ENCODE assay signal across 8 cellular contexts in the genomic region with DNA sequence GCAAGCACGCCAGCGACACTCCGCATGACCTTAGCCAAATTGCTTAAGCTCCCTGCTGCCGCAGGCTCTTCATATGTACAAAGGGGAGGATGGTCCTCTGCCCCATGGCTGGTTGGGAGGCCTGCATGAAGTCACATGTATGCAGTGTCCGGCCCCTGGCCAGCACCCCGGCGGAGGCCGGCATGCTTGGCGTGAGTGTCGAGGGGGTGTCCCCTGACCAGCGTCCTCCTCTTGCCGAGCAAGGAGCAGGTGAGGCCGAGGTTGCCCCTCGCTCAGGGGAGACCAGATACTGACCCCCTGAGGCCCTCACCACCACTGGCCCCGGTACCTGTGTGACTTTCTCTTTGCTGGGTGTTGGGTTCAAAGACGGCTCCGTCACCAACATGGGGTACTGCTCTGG.
"Had no signal": no experiment of that assay in that cellular context is flagged by ENCODE, and none has a peak within 500 bp of the region (broad histone marks: within the 10 kb centered on the region; RNA-seq: fewer than 3 reads in every experiment).

No MANE protein-coding gene starts in this region.

- FAIRE-seq: HepG2 had no signal

- H3K4me1 ChIP-seq: HAP-1 had no signal

- H3K9me3 ChIP-seq: HAP-1 had no signal

- H3K4me3 ChIP-seq: GM23338, HAP-1 had no signal

- H2AFZ ChIP-seq: GM23338 had no signal

- H3K27ac ChIP-seq: HL-60 had no signal

- DNase-seq: H7, HFFc6, KBM-7 had no signal

- ATAC-seq: GM23338, HCT116, HepG2 had no signal

- H3K36me3 ChIP-seq: HAP-1 had no signal

- H3K4me2 ChIP-seq: GM23338 had no signal
